ENCODE assay signal across 13 cellular contexts in genomic region chr5:7321724-7322123, GRCh38.
DNase-seq lines count a peak whose midpoint lies in the region; ATAC-seq, FAIRE-seq and TF ChIP-seq lines count a peak whose summit lies in the region.
"Had no signal": no experiment of that assay in that cellular context is flagged by ENCODE, and none has a peak within 500 bp of the region (broad histone marks: within the 10 kb centered on the region; RNA-seq: fewer than 3 reads in every experiment).

No MANE protein-coding gene starts in this region.

- dilution Hi-C loops in keratinocyte (cut with MboI; ENCODE audit: extremely low pct_ligation_motif_present, low sequenced_read_pairs): no loop called here

- 56% methylated on average over 1 of the region's 2 CpGs for WGBS in suprapubic skin

- no peak overlapping the region for H3K27ac Mint-ChIP-seq in osteocyte (ENCODE audit: unreplicated experiment)
- H3K27ac Mint-ChIP-seq: nephron had no signal

- H3K4me3 Mint-ChIP-seq in osteocyte (ENCODE audit: unreplicated experiment): no peak overlapping the region
- H3K4me3 Mint-ChIP-seq: nephron had no signal

- no peak overlapping the region for H3K4me2 ChIP-seq in keratinocyte (ENCODE audit: control insufficient read depth, extremely low read depth, insufficient read depth, low read depth, low read length)

- H3K9me3 ChIP-seq in keratinocyte (ENCODE audit: control insufficient read depth, low read depth, low read length) (no peaks in the 10 kb centered on the region), suprapubic skin (no peaks in the 10 kb centered on the region)
- H3K9me3 ChIP-seq: testis had no signal

- peaks cover 5% of the 10 kb centered on the region for H3K9me3 Mint-ChIP-seq in osteocyte (ENCODE audit: unreplicated experiment)
- H3K9me3 Mint-ChIP-seq: nephron had no signal

- no peaks in the 10 kb centered on the region for H3K9me1 ChIP-seq in keratinocyte (ENCODE audit: control insufficient read depth, extremely low read depth, insufficient read depth, low read length)

- H3K4me1 Mint-ChIP-seq in osteocyte (ENCODE audit: unreplicated experiment): no peaks in the 10 kb centered on the region
- H3K4me1 Mint-ChIP-seq: nephron had no signal

- H3K9ac ChIP-seq in keratinocyte (ENCODE audit: control insufficient read depth, extremely low read depth, insufficient read depth, low read length): no peak overlapping the region

- TF ChIP-seq POLR2A in suprapubic skin (IDR thresholded peaks at IDR 0.05): no peak

- TF ChIP-seq EP300 in suprapubic skin (IDR thresholded peaks at IDR 0.05): no peak

- peak; percentile 3 for DNase-seq in HCEC 1CT
- peak; percentile 95 for DNase-seq in astrocyte of the hippocampus (ENCODE audit: low read depth, low spot score)
- DNase-seq in keratinocyte (ENCODE audit: low read depth, low spot score): peak; percentile 48
- DNase-seq in suprapubic skin (ENCODE audit: low spot score in 2 of 2): peak in 1 of 2 donors; percentile 70
- DNase-seq in NCI-H526 (lab: John Stamatoyannopoulos, UW): no peak
- no peak for DNase-seq in osteocyte (ENCODE audit: extremely low spot score, unreplicated experiment)
- DNase-seq: activated naive CD4-positive, alpha-beta T cell treated with Interleukin-2 at 50 U/mL for 16 hours; Calu3; testis had no signal

- ATAC-seq in GM19455 (IDR thresholded peaks at IDR 0.05; ENCODE audit: unreplicated experiment): no peak

- no peaks in the 10 kb centered on the region for H3K27me3 ChIP-seq in keratinocyte (ENCODE audit: control insufficient read depth, extremely low read depth, insufficient read depth, low read length)
- H3K27me3 ChIP-seq in suprapubic skin: no peaks in the 10 kb centered on the region
- H3K27me3 ChIP-seq: testis had no signal

- H3K4me1 ChIP-seq in keratinocyte (ENCODE audit: control insufficient read depth, extremely low read depth, insufficient read depth, low read length): no peaks in the 10 kb centered on the region
- peaks cover 2% of the 10 kb centered on the region for H3K4me1 ChIP-seq in suprapubic skin
- H3K4me1 ChIP-seq: testis had no signal

- no peaks in the 10 kb centered on the region for H3K27me3 Mint-ChIP-seq in osteocyte (ENCODE audit: unreplicated experiment)

- no peaks in the 10 kb centered on the region for H4K20me1 ChIP-seq in keratinocyte (ENCODE audit: control insufficient read depth, extremely low read depth, insufficient read depth, low read length)

- H3K4me3 ChIP-seq in keratinocyte (ENCODE audit: control insufficient read depth in 2 of 3, extremely low read depth in 1 of 3, insufficient read depth in 2 of 3, low read depth in 1 of 3, low read length in 3 of 3) (no peak overlapping the region), suprapubic skin (no peak overlapping the region)
- H3K4me3 ChIP-seq: skin epidermis, testis had no signal

- H3K36me3 ChIP-seq in keratinocyte (ENCODE audit: control insufficient read depth in 2 of 2, extremely low read depth in 1 of 2, insufficient read depth in 2 of 2, low read length in 2 of 2) (no peaks in the 10 kb centered on the region), suprapubic skin (no peaks in the 10 kb centered on the region)

- FAIRE-seq in keratinocyte (lab: Jason Lieb, UNC): no peak
- FAIRE-seq: islet of Langerhans had no signal

- peak overlapping the region; percentile 25 for H2AFZ ChIP-seq in keratinocyte (ENCODE audit: control insufficient read depth, low read length)

- H3K36me3 Mint-ChIP-seq in osteocyte (ENCODE audit: unreplicated experiment): no peaks in the 10 kb centered on the region

- H3K79me2 ChIP-seq in keratinocyte (ENCODE audit: control insufficient read depth, insufficient read depth, low read length): no peaks in the 10 kb centered on the region

- H3K27ac ChIP-seq in keratinocyte (ENCODE audit: control insufficient read depth, insufficient read depth, low read length) (no peak overlapping the region), suprapubic skin (peak overlapping the region; percentile 45)
- H3K27ac ChIP-seq: testis had no signal

- TF ChIP-seq CTCF in keratinocyte (optimal IDR thresholded peaks at IDR 0.05 in 1 of 3, IDR thresholded peaks at IDR 0.05 in 1 of 3, conservative IDR thresholded peaks at IDR 0.05 in 1 of 3; ENCODE audit: extremely low read depth in 1 of 3, insufficient read depth in 2 of 3, low read length in 3 of 3) (no peak), suprapubic skin (IDR thresholded peaks at IDR 0.05) (no peak), osteocyte (IDR thresholded peaks at IDR 0.05) (no peak)

Comparison
In these comparisons a context has a peak if more than half of its experiments do, and no peak if none do; other contexts are left out.
1. DNase-seq: peak in HCEC 1CT (single experiment), astrocyte of the hippocampus (single experiment) and keratinocyte (single experiment); none in NCI-H526 (0 of 2) and osteocyte (single experiment).